15 cellular contexts compared by ENCODE assay signal in genomic region chr20:60255426-60255825, GRCh38.
DNase-seq lines count a peak whose midpoint lies in the region; ATAC-seq and TF ChIP-seq lines count a peak whose summit lies in the region.
"Had no signal": no experiment of that assay in that cellular context is flagged by ENCODE, and none has a peak within 500 bp of the region (broad histone marks: within the 10 kb centered on the region; RNA-seq: fewer than 3 reads in every experiment).

No MANE protein-coding gene starts in this region.

- H3K4me3 ChIP-seq in RWPE2 (ENCODE audit: severe bottlenecking) = no peak overlapping the region
- H3K4me3 ChIP-seq in parathyroid adenoma (ENCODE audit: low read depth, low read length) = no peak overlapping the region
- H3K4me3 ChIP-seq: thoracic aorta had no signal

- peak; percentile 22 for ATAC-seq in RWPE2 (ENCODE audit: low read depth)
- ATAC-seq: activated CD4-positive, CD25-positive, alpha-beta regulatory T cell treated with anti-CD3 and anti-CD28 coated beads, Interleukin-2, amount 50 U/mL, for 24 hours; activated naive CD4-positive, alpha-beta T cell treated with anti-CD3 and anti-CD28 coated beads, Interleukin-2, amount 50 U/mL, for 72 hours had no signal

- no peak for TF ChIP-seq CTCF in RWPE2 (IDR thresholded peaks at IDR 0.05; ENCODE audit: poor library complexity, severe bottlenecking)
- TF ChIP-seq CTCF in parathyroid adenoma (IDR thresholded peaks at IDR 0.05) = no peak

- no peaks in the 10 kb centered on the region for H3K27me3 Mint-ChIP-seq in activated naive CD8-positive, alpha-beta T cell treated with anti-CD3 and anti-CD28 coated beads for 36 hours

- H2AFZ ChIP-seq in parathyroid adenoma = peak overlapping the region; percentile 86

- H3K4me2 ChIP-seq in parathyroid adenoma (ENCODE audit: low read length) = peak overlapping the region; percentile 45

- H3K27ac ChIP-seq in RWPE2 (ENCODE audit: poor library complexity, severe bottlenecking) = peak overlapping the region; percentile 60
- peak overlapping the region; percentile 70 for H3K27ac ChIP-seq in parathyroid adenoma
- H3K27ac ChIP-seq: thoracic aorta had no signal

- H3K27me3 ChIP-seq in RWPE2 (ENCODE audit: insufficient read depth, poor library complexity, severe bottlenecking) = no peaks in the 10 kb centered on the region
- H3K27me3 ChIP-seq in parathyroid adenoma (ENCODE audit: control insufficient read depth, insufficient read depth, low read length) = no peaks in the 10 kb centered on the region

- H3K4me3 Mint-ChIP-seq in activated naive CD8-positive, alpha-beta T cell treated with anti-CD3 and anti-CD28 coated beads for 36 hours = no peak overlapping the region
- H3K4me3 Mint-ChIP-seq: nephron; T-helper 1 cell treated with Interleukin-12 subunit alpha and Interleukin-12 subunit beta and Interleukin-4 antibody, amounts not matched to agents 30 μg/mL and 1 μg/mL, for 36 hours had no signal

- H3K9ac ChIP-seq in parathyroid adenoma = peak overlapping the region; percentile 58

- H3K79me2 ChIP-seq in parathyroid adenoma = peaks cover 14% of the 10 kb centered on the region

- H3K4me1 ChIP-seq in RWPE2 (ENCODE audit: insufficient read depth, poor library complexity, severe bottlenecking) (peaks cover 22% of the 10 kb centered on the region), parathyroid adenoma (peaks cover 47% of the 10 kb centered on the region)

- no peaks in the 10 kb centered on the region for H3K4me1 Mint-ChIP-seq in activated naive CD8-positive, alpha-beta T cell treated with anti-CD3 and anti-CD28 coated beads for 36 hours

- H3K36me3 ChIP-seq in RWPE2 (ENCODE audit: low read depth) (no peaks in the 10 kb centered on the region), parathyroid adenoma (ENCODE audit: control insufficient read depth, insufficient read depth, low read length) (no peaks in the 10 kb centered on the region)
- H3K36me3 ChIP-seq: thoracic aorta had no signal

- H3K9me3 ChIP-seq in RWPE2 (ENCODE audit: severe bottlenecking) = no peaks in the 10 kb centered on the region
- no peaks in the 10 kb centered on the region for H3K9me3 ChIP-seq in parathyroid adenoma (ENCODE audit: control insufficient read depth, low read length)
- H3K9me3 ChIP-seq: thoracic aorta had no signal

- DNase-seq in SHP77 (lab: John Stamatoyannopoulos, UW) (peak; percentile 15 to 27), SHP77 treated with DMSO at 0.1 percent for 48 hours (lab: John Stamatoyannopoulos, UW) (no peak), NCI-H187 (lab: John Stamatoyannopoulos, UW) (peak; percentile 47 to 54), RWPE2 (ENCODE audit: low spot score) (no peak), medulla oblongata (ENCODE audit: extremely low spot score) (no peak), NCI-H1436 treated with DMSO at 0.1 percent for 48 hours (lab: John Stamatoyannopoulos, UW) (no peak)
- no peak for DNase-seq in activated naive CD8-positive, alpha-beta T cell treated with anti-CD3 and anti-CD28 coated beads for 36 hours
- DNase-seq: GDM1, NCI-H524 treated with DMSO at 0.1 percent for 48 hours had no signal

- no peak overlapping the region for H3K27ac Mint-ChIP-seq in activated naive CD8-positive, alpha-beta T cell treated with anti-CD3 and anti-CD28 coated beads for 36 hours
- H3K27ac Mint-ChIP-seq: nephron; T-helper 1 cell treated with Interleukin-12 subunit alpha and Interleukin-12 subunit beta and Interleukin-4 antibody, amounts not matched to agents 30 μg/mL and 1 μg/mL, for 36 hours had no signal

- H3K9me3 Mint-ChIP-seq in activated naive CD8-positive, alpha-beta T cell treated with anti-CD3 and anti-CD28 coated beads for 36 hours = no peaks in the 10 kb centered on the region
- H3K9me3 Mint-ChIP-seq: activated naive CD4-positive, alpha-beta T cell treated with anti-CD3 and anti-CD28 coated beads, Interleukin-2, amount 50 U/mL, for 72 hours; nephron; T-helper 1 cell treated with Interleukin-12 subunit alpha and Interleukin-12 subunit beta and Interleukin-4 antibody, amounts not matched to agents 30 μg/mL and 1 μg/mL, for 36 hours had no signal

- H3K36me3 Mint-ChIP-seq in activated naive CD8-positive, alpha-beta T cell treated with anti-CD3 and anti-CD28 coated beads for 36 hours = no peaks in the 10 kb centered on the region
- H3K36me3 Mint-ChIP-seq: activated naive CD4-positive, alpha-beta T cell treated with anti-CD3 and anti-CD28 coated beads, Interleukin-2, amount 50 U/mL, for 72 hours had no signal

Comparison
In these comparisons a context has a peak if more than half of its experiments do, and no peak if none do; other contexts are left out.
1. DNase-seq: peak in SHP77 (2 of 2) and NCI-H187 (2 of 2); none in SHP77 treated with DMSO at 0.1 percent for 48 hours (single experiment), RWPE2 (single experiment), medulla oblongata (single experiment), NCI-H1436 treated with DMSO at 0.1 percent for 48 hours (single experiment) and activated naive CD8-positive, alpha-beta T cell treated with anti-CD3 and anti-CD28 coated beads for 36 hours (single experiment).